ENCODE assay signal across 8 cellular contexts in genomic region chr3:170356596-170357175, GRCh38. TPM values are rescaled to one million over a fixed set of nuclear protein-coding genes. Genes with fewer than 3 reads are reported as not detected.
DNase-seq lines count a peak whose midpoint lies in the region; ATAC-seq and TF ChIP-seq lines count a peak whose summit lies in the region.

No MANE protein-coding gene starts in this region.

- peak overlapping the region; percentile 95 to 97 for H3K27ac Mint-ChIP-seq in effector memory CD8-positive, alpha-beta T cell
- peak overlapping the region; percentile 96 for H3K27ac Mint-ChIP-seq in mesothelial cell of epicardium

- H3K4me3 ChIP-seq in A673 (ENCODE audit: low read depth, low read length, poor library complexity, severe bottlenecking): peak overlapping the region; percentile 96

- BruUV-seq in A673 (replicated peaks; lab: Mats Ljungman, UMichigan): no TSS peak

- H3K4me1 ChIP-seq in A673 (ENCODE audit: insufficient read depth, low read length, poor library complexity, severe bottlenecking): peaks cover 32% of the 10 kb centered on the region

- TF ChIP-seq CTCF in A673 (conservative IDR thresholded peaks at IDR 0.05; ENCODE audit: low read depth, low read length): no peak
- no peak for TF ChIP-seq CTCF in mesothelial cell of epicardium (IDR thresholded peaks at IDR 0.05; ENCODE audit: unreplicated experiment)

- no peaks in the 10 kb centered on the region for H3K9me3 Mint-ChIP-seq in effector memory CD8-positive, alpha-beta T cell
- no peaks in the 10 kb centered on the region for H3K9me3 Mint-ChIP-seq in mesothelial cell of epicardium

- H3K9me3 ChIP-seq in A673 (ENCODE audit: low read depth, low read length, poor library complexity, severe bottlenecking): no peaks in the 10 kb centered on the region

- peak; percentile 43 for ATAC-seq in GM18505 (IDR thresholded peaks at IDR 0.05; ENCODE audit: unreplicated experiment)
- ATAC-seq in HG02943 (IDR thresholded peaks at IDR 0.05; ENCODE audit: low read depth, unreplicated experiment): peak; percentile 39
- ATAC-seq in effector memory CD8-positive, alpha-beta T cell (replicated peaks): peak; percentile 31

- H3K27me3 Mint-ChIP-seq in effector memory CD8-positive, alpha-beta T cell: no peaks in the 10 kb centered on the region
- H3K27me3 Mint-ChIP-seq in mesothelial cell of epicardium (ENCODE audit: low read depth): no peaks in the 10 kb centered on the region

- intact Hi-C loops in A673 (cut with micrococcal nuclease; ENCODE audit: unreplicated experiment): loop anchor here (5.0 kb wide), 1 partner anchor 134 kb away; the partner anchor contains the start of gene PRKCI

- H3K4me3 Mint-ChIP-seq in effector memory CD8-positive, alpha-beta T cell: peak overlapping the region; percentile 73 to 84
- H3K4me3 Mint-ChIP-seq in mesothelial cell of epicardium: peak overlapping the region; percentile 59

- H3K36me3 ChIP-seq in A673 (ENCODE audit: insufficient read depth, low read length, poor library complexity, severe bottlenecking): peaks cover 8% of the 10 kb centered on the region

- no peaks in the 10 kb centered on the region for H3K27me3 ChIP-seq in A673 (replicated peaks; ENCODE audit: insufficient read depth, low read depth, low read length, poor library complexity)

- POLR2A ChIA-PET in A673 (lab: Charles Lee; ENCODE audit: low non-redundant PET): interaction anchor here (0.6 kb wide), 1 partner anchor 420 kb away, joined by 7 read pairs; no protein-coding TSS in a partner anchor

- H3K36me3 Mint-ChIP-seq in effector memory CD8-positive, alpha-beta T cell (ENCODE audit: insufficient read depth): peaks cover 50% of the 10 kb centered on the region
- peaks cover 12% of the 10 kb centered on the region for H3K36me3 Mint-ChIP-seq in mesothelial cell of epicardium

- peak; percentile 70 for TF ChIP-seq POLR2A in GM18505 (IDR thresholded peaks at IDR 0.05; ENCODE audit: borderline replicate concordance, extremely low read depth, insufficient read depth, insufficient read length)

- peaks cover 15 to 36% of the 10 kb centered on the region in 2 donors for H3K4me1 Mint-ChIP-seq in effector memory CD8-positive, alpha-beta T cell (ENCODE audit: low read depth in 2 of 2)
- H3K4me1 Mint-ChIP-seq in mesothelial cell of epicardium: peaks cover 54% of the 10 kb centered on the region

- peak overlapping the region; percentile 74 for H3K27ac ChIP-seq in A673 (ENCODE audit: low read depth, low read length, poor library complexity, severe bottlenecking)

- DNase-seq in A673 (ENCODE audit: low spot score) (peak; percentile 65), NCI-H226 (peak; percentile 63), mesothelial cell of epicardium (ENCODE audit: low spot score in 2 of 2, unreplicated experiment in 2 of 2) (peak; percentile 64 to 76)
- peak; percentile 54 for DNase-seq in activated CD4-positive, alpha-beta T cell treated with anti-CD3 and anti-CD28 coated beads, Interleukin-2, amount 50 U/mL, for 1 hour
- DNase-seq in effector memory CD8-positive, alpha-beta T cell: peak in 1 of 3 experiments; percentile 54
- peak; percentile 36 to 63 for DNase-seq in stimulated activated CD8-positive, alpha-beta memory T cell treated with anti-CD3 and anti-CD28 coated beads, Interleukin-2, amount 100 ng/mL, for 48 hours (ENCODE audit: low read depth in 2 of 2)

- CTCF ChIA-PET in A673 (lab: Charles Lee): interaction anchor here (0.6 to 1.1 kb wide), 4 partner anchors 9 to 492 kb away, joined by 4 to 10 read pairs (median 6); no protein-coding TSS in a partner anchor

RNA-seq across cellular contexts. Expression of gene SKIL, which starts 0.8 kb away (rescaled TPM):
- total RNA-seq in A673 (2021): 43.2 and 47.9 TPM in 2 replicates
- total RNA-seq in mesothelial cell of epicardium: 323 to 328 TPM (median 325 TPM) in 3 replicates
